13 cellular contexts compared by ENCODE assay signal in genomic region chr19:44607049-44607448, GRCh38. TPM values are rescaled to one million over a fixed set of nuclear protein-coding genes. Genes with fewer than 3 reads are reported as not detected.
DNase-seq lines count a peak whose midpoint lies in the region; ATAC-seq and TF ChIP-seq lines count a peak whose summit lies in the region.
"Had no signal": no experiment of that assay in that cellular context is flagged by ENCODE, and none has a peak within 500 bp of the region (broad histone marks: within the 10 kb centered on the region; RNA-seq: fewer than 3 reads in every experiment).

No MANE protein-coding gene starts in this region.

- no peaks in the 10 kb centered on the region for H3K36me3 ChIP-seq in RWPE2 (ENCODE audit: low read depth)
- H3K36me3 ChIP-seq in heart left ventricle: no peaks in the 10 kb centered on the region
- H3K36me3 ChIP-seq: spleen had no signal

- no peaks in the 10 kb centered on the region for H3K27me3 ChIP-seq in RWPE2 (ENCODE audit: insufficient read depth, poor library complexity, severe bottlenecking)
- no peaks in the 10 kb centered on the region for H3K27me3 ChIP-seq in heart left ventricle

- H3K9me3 ChIP-seq in RWPE2 (ENCODE audit: severe bottlenecking): no peaks in the 10 kb centered on the region
- H3K9me3 ChIP-seq in heart left ventricle: no peaks in the 10 kb centered on the region
- H3K9me3 ChIP-seq: spleen had no signal

- peaks cover 34% of the 10 kb centered on the region for H3K4me1 ChIP-seq in RWPE2 (ENCODE audit: insufficient read depth, poor library complexity, severe bottlenecking)
- H3K4me1 ChIP-seq in heart left ventricle: peaks cover 0 to 37% (median 17%) of the 10 kb centered on the region in 12 donors

- peaks cover 21% of the 10 kb centered on the region for H3K4me1 Mint-ChIP-seq in activated T-cell treated with anti-CD3 and anti-CD28 coated beads, Interleukin-2, amount 50 U/mL, for 72 hours (ENCODE audit: low read depth)
- peaks cover 13% of the 10 kb centered on the region for H3K4me1 Mint-ChIP-seq in activated T-cell treated with anti-CD3 and anti-CD28 coated beads, Interleukin-2, amount 50 U/mL, for 24 hours (ENCODE audit: low read depth)
- H3K4me1 Mint-ChIP-seq: stimulated activated effector memory CD8-positive, alpha-beta T cell treated with anti-CD3 and anti-CD28 coated beads, Interleukin-12 subunit alpha, Interleukin-12 subunit beta, amount 100 ng/mL, for 72 hours had no signal

- WGBS in heart left ventricle, 4 donors: 42 to 55% (median 45%) methylated on average over 2 of the region's 2 CpGs

- no peaks in the 10 kb centered on the region for H3K9me3 Mint-ChIP-seq in activated T-cell treated with anti-CD3 and anti-CD28 coated beads, Interleukin-2, amount 50 U/mL, for 72 hours
- no peaks in the 10 kb centered on the region for H3K9me3 Mint-ChIP-seq in activated T-cell treated with anti-CD3 and anti-CD28 coated beads, Interleukin-2, amount 50 U/mL, for 24 hours
- H3K9me3 Mint-ChIP-seq: activated T-helper 17 cell treated with anti-CD3 and anti-CD28 coated beads, Interleukin-2, amount 50 U/mL, for 72 hours had no signal

- no peak overlapping the region for H3K27ac Mint-ChIP-seq in activated T-cell treated with anti-CD3 and anti-CD28 coated beads, Interleukin-2, amount 50 U/mL, for 72 hours
- no peak overlapping the region for H3K27ac Mint-ChIP-seq in activated T-cell treated with anti-CD3 and anti-CD28 coated beads, Interleukin-2, amount 50 U/mL, for 24 hours
- H3K27ac Mint-ChIP-seq: activated T-helper 17 cell treated with anti-CD3 and anti-CD28 coated beads, Interleukin-2, amount 50 U/mL, for 72 hours; stimulated activated effector memory CD8-positive, alpha-beta T cell treated with anti-CD3 and anti-CD28 coated beads, Interleukin-12 subunit alpha, Interleukin-12 subunit beta, amount 100 ng/mL, for 72 hours; T-helper 1 cell treated with Interleukin-12 subunit alpha and Interleukin-12 subunit beta and Interleukin-4 antibody, amounts not matched to agents 30 μg/mL and 1 μg/mL, for 36 hours had no signal

- H3K4me3 ChIP-seq in RWPE2 (ENCODE audit: severe bottlenecking): no peak overlapping the region
- no peak overlapping the region for H3K4me3 ChIP-seq in heart left ventricle
- H3K4me3 ChIP-seq in skeletal muscle cell (ENCODE audit: low read depth, low read length): no peak overlapping the region
- H3K4me3 ChIP-seq: spleen had no signal

- intact Hi-C loops in heart left ventricle (cut with DNase I): loop anchor here in 1 of 10 donors (5.0 kb wide), 1 partner anchor 35 kb away; the partner anchor contains the start of gene PVR

- DNase-seq in activated T-cell treated with anti-CD3 and anti-CD28 coated beads, Interleukin-2, amount 50 U/mL, for 72 hours: no peak
- DNase-seq in activated T-cell treated with anti-CD3 and anti-CD28 coated beads, Interleukin-2, amount 50 U/mL, for 24 hours: no peak
- DNase-seq in RWPE2 (ENCODE audit: low spot score): no peak
- peak in 2 of 5 donors; percentile 25 to 34 for DNase-seq in heart left ventricle
- peak; percentile 5 for DNase-seq in skeletal muscle cell (ENCODE audit: low read depth)
- DNase-seq in superior temporal gyrus (ENCODE audit: extremely low spot score): no peak
- DNase-seq in NCI-H510A (lab: John Stamatoyannopoulos, UW): no peak
- DNase-seq: spleen had no signal

- H3K27me3 Mint-ChIP-seq in activated T-cell treated with anti-CD3 and anti-CD28 coated beads, Interleukin-2, amount 50 U/mL, for 72 hours (ENCODE audit: low read depth): no peaks in the 10 kb centered on the region
- peaks cover 3% of the 10 kb centered on the region for H3K27me3 Mint-ChIP-seq in activated T-cell treated with anti-CD3 and anti-CD28 coated beads, Interleukin-2, amount 50 U/mL, for 24 hours

- peak overlapping the region in 1 of 2 donors; percentile 45 for H3K4me3 Mint-ChIP-seq in activated T-cell treated with anti-CD3 and anti-CD28 coated beads, Interleukin-2, amount 50 U/mL, for 72 hours
- H3K4me3 Mint-ChIP-seq in activated T-cell treated with anti-CD3 and anti-CD28 coated beads, Interleukin-2, amount 50 U/mL, for 24 hours: no peak overlapping the region
- H3K4me3 Mint-ChIP-seq: activated T-helper 17 cell treated with anti-CD3 and anti-CD28 coated beads, Interleukin-2, amount 50 U/mL, for 72 hours; stimulated activated effector memory CD8-positive, alpha-beta T cell treated with anti-CD3 and anti-CD28 coated beads, Interleukin-12 subunit alpha, Interleukin-12 subunit beta, amount 100 ng/mL, for 72 hours; T-helper 1 cell treated with Interleukin-12 subunit alpha and Interleukin-12 subunit beta and Interleukin-4 antibody, amounts not matched to agents 30 μg/mL and 1 μg/mL, for 36 hours had no signal

- no peak for TF ChIP-seq CTCF in RWPE2 (IDR thresholded peaks at IDR 0.05; ENCODE audit: poor library complexity, severe bottlenecking)
- no peak for TF ChIP-seq CTCF in heart left ventricle (IDR thresholded peaks at IDR 0.05)

- peak; percentile 34 to 60 for ATAC-seq in activated T-cell treated with anti-CD3 and anti-CD28 coated beads, Interleukin-2, amount 50 U/mL, for 72 hours (replicated peaks in 1 of 2)
- ATAC-seq in RWPE2 (ENCODE audit: low read depth): peak; percentile 67
- peak; percentile 73 to 86 (median 82) for ATAC-seq in heart left ventricle
- ATAC-seq in GM21619 (IDR thresholded peaks at IDR 0.05; ENCODE audit: unreplicated experiment): no peak
- ATAC-seq: activated T-helper 17 cell treated with anti-CD3 and anti-CD28 coated beads, Interleukin-2, amount 50 U/mL, for 72 hours; stimulated activated effector memory CD8-positive, alpha-beta T cell treated with anti-CD3 and anti-CD28 coated beads, Interleukin-12 subunit alpha, Interleukin-12 subunit beta, amount 100 ng/mL, for 72 hours had no signal

- H3K27ac ChIP-seq in RWPE2 (ENCODE audit: poor library complexity, severe bottlenecking) (peak overlapping the region; percentile 75), heart left ventricle (peak overlapping the region; percentile 25 to 80 (median 68))

- no peak for TF ChIP-seq POLR2A in heart left ventricle (IDR thresholded peaks at IDR 0.05)

- H3K36me3 Mint-ChIP-seq in activated T-cell treated with anti-CD3 and anti-CD28 coated beads, Interleukin-2, amount 50 U/mL, for 72 hours (ENCODE audit: insufficient read depth in 2 of 2): no peaks in the 10 kb centered on the region
- H3K36me3 Mint-ChIP-seq in activated T-cell treated with anti-CD3 and anti-CD28 coated beads, Interleukin-2, amount 50 U/mL, for 24 hours (ENCODE audit: low read depth): no peaks in the 10 kb centered on the region
- H3K36me3 Mint-ChIP-seq: stimulated activated effector memory CD8-positive, alpha-beta T cell treated with anti-CD3 and anti-CD28 coated beads, Interleukin-12 subunit alpha, Interleukin-12 subunit beta, amount 100 ng/mL, for 72 hours had no signal

RNA-seq across cellular contexts. Expression of gene IGSF23, which starts 6.3 kb away (rescaled TPM):
- not detected for total RNA-seq in activated T-cell treated with anti-CD3 and anti-CD28 coated beads, Interleukin-2, amount 50 U/mL, for 72 hours
- 1 to 10 TPM in 1 of 9 donors, under 1 TPM in 1, not detected in 7; 0.21 to 3.5 TPM for total RNA-seq in heart left ventricle
- polyA plus RNA-seq in heart left ventricle: under 1 TPM in 1 of 2 donors, not detected in 1; 0.83 TPM
- total RNA-seq: activated T-helper 17 cell treated with anti-CD3 and anti-CD28 coated beads, Interleukin-2, amount 50 U/mL, for 72 hours; lower leg skin; spleen had no signal
- polyA plus RNA-seq: spleen had no signal

RNA-seq across cellular contexts. Expression of gene PVR, which starts 36.7 kb away (rescaled TPM):
- total RNA-seq in activated T-cell treated with anti-CD3 and anti-CD28 coated beads, Interleukin-2, amount 50 U/mL, for 72 hours: 10 to 100 TPM; 13.9 to 17.5 TPM
- total RNA-seq in heart left ventricle: 100 to 1,000 TPM in 2 of 9 donors, 10 to 100 TPM in 7; 33.7 to 140 (median 49.1) TPM
- polyA plus RNA-seq in heart left ventricle: 100 to 1,000 TPM in 1 of 2 donors, 10 to 100 TPM in 1; 34.1 to 143 TPM
